ENCODE assay signal across 8 cellular contexts in the genomic region with DNA sequence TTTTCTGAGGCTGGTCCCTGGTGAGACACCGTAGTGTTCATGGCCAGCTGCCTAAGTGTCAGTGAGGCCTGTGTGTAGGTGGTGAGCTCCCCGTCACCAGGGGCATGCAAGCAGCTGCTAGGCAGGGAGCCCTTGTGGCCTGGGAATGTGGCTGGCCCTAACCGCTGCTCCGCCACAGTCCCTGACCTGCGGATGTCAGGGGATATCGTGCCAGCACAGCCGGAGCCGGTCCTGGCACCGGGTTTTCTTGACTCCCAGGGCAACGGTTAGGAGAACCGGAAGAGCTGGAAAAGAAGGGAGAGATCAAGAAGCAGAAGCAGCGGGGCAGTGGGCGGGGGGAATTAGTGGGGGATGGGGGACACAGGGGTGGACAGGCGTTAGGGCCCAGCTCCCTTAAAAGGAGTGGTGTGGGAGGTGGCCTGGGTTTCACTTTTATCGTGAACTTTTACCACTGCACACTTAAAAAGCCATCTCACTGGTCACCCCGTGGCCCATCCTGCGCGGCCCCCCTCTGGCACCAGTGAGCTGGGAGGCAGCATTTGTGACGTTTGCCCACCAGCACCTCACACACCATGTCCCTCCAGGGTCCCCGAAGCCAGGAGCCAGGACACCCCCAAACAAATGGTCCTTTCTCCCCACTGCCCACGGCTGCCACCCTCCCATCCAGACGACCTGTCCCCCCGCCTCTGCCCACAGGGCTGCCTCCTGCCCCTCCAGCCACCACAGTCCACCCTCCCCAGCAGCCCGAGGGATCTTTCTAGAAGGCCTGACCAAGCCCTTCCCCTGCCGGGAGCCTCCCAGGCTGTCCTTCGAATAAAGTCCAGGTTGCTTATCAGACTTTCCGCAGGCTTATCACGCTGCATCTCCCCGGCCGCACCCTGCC. TPM values are rescaled to one million over a fixed set of nuclear protein-coding genes. Genes with fewer than 3 reads are reported as not detected.
DNase-seq lines count a peak whose midpoint lies in the region; TF ChIP-seq lines count a peak whose summit lies in the region.

No MANE protein-coding gene starts in this region.

- peak overlapping the region; percentile 21 for H2BK12ac ChIP-seq in trophoblast cell (ENCODE audit: low read length)

- no peaks in the 10 kb centered on the region for H3K9me3 Mint-ChIP-seq in activated CD4-positive, alpha-beta T cell treated with anti-CD3 and anti-CD28 coated beads, Interleukin-2, amount 10 ng/mL, durations not matched to agents 7 days and 5 days

- H3K4me3 Mint-ChIP-seq in activated CD4-positive, alpha-beta T cell treated with anti-CD3 and anti-CD28 coated beads, Interleukin-2, amount 10 ng/mL, durations not matched to agents 7 days and 5 days = no peak overlapping the region

- H2BK120ac ChIP-seq in trophoblast cell (ENCODE audit: insufficient read depth, low read length, poor library complexity) = peak overlapping the region; percentile 4

- H2BK5ac ChIP-seq in trophoblast cell (ENCODE audit: low read depth, low read length, poor library complexity) = peak overlapping the region; percentile 4

- peak overlapping the region; percentile 44 for H4K8ac ChIP-seq in trophoblast cell (ENCODE audit: low read depth, low read length)

- no peak overlapping the region for H3K4ac ChIP-seq in trophoblast cell (ENCODE audit: low read depth, low read length)

- H3K14ac ChIP-seq in trophoblast cell (ENCODE audit: low read length) = no peak overlapping the region

- H3K27me3 Mint-ChIP-seq in activated CD4-positive, alpha-beta T cell treated with anti-CD3 and anti-CD28 coated beads, Interleukin-2, amount 10 ng/mL, durations not matched to agents 7 days and 5 days = no peaks in the 10 kb centered on the region

- H2AFZ ChIP-seq in trophoblast cell (ENCODE audit: insufficient read depth, low read length, poor library complexity) = no peak overlapping the region

- CTCF ChIA-PET in activated CD4-positive, alpha-beta T cell treated with anti-CD3 and anti-CD28 coated beads, Interleukin-2, amount 10 ng/mL, durations not matched to agents 7 days and 5 days (lab: Charles Lee) = interaction anchor here (1.4 kb wide), 1 partner anchor 13 kb away, joined by 7 read pairs; no protein-coding TSS in a partner anchor

- H3K36me3 ChIP-seq in trophoblast cell (ENCODE audit: control insufficient read depth in 1 of 2, insufficient read depth in 2 of 2, low read length in 2 of 2) = no peaks in the 10 kb centered on the region

- no peak overlapping the region for H3K18ac ChIP-seq in trophoblast cell (ENCODE audit: low read length)

- H3K9me3 ChIP-seq in trophoblast cell (ENCODE audit: insufficient read depth, low read depth, low read length) = peaks cover 2% of the 10 kb centered on the region

- H3K27ac ChIP-seq in trophoblast cell (ENCODE audit: low read depth, low read length) = no peak overlapping the region

- H3K27ac Mint-ChIP-seq in activated CD4-positive, alpha-beta T cell treated with anti-CD3 and anti-CD28 coated beads, Interleukin-2, amount 10 ng/mL, durations not matched to agents 7 days and 5 days = no peak overlapping the region

- peak overlapping the region; percentile 6 for H2AK5ac ChIP-seq in trophoblast cell (ENCODE audit: low read length)

- H3K4me3 ChIP-seq in fibroblast of the aortic adventitia (ENCODE audit: low read depth, low read length) = peak overlapping the region; percentile 58
- H3K4me3 ChIP-seq in trophoblast cell (ENCODE audit: low read depth, low read length) = no peak overlapping the region

- no peaks in the 10 kb centered on the region for H3K27me3 ChIP-seq in trophoblast cell (ENCODE audit: insufficient read depth, low read length)

- H4K12ac ChIP-seq in trophoblast cell (ENCODE audit: low read depth, low read length) = no peak overlapping the region

- TF ChIP-seq CTCF in fibroblast of the aortic adventitia (IDR thresholded peaks at IDR 0.05; ENCODE audit: insufficient read depth, low read length) = no peak

- no peaks in the 10 kb centered on the region for H3K36me3 Mint-ChIP-seq in activated CD4-positive, alpha-beta T cell treated with anti-CD3 and anti-CD28 coated beads, Interleukin-2, amount 10 ng/mL, durations not matched to agents 7 days and 5 days (ENCODE audit: low read depth)

- no peak overlapping the region for H3K9ac ChIP-seq in trophoblast cell (ENCODE audit: low read length)

- DNase-seq in GF-D8 (lab: John Stamatoyannopoulos, UW) = peak; percentile 5
- peak; percentile 32 to 39 for DNase-seq in SHP77 (lab: John Stamatoyannopoulos, UW)
- DNase-seq in fibroblast of the aortic adventitia (ENCODE audit: low read depth) = peak; percentile 58
- DNase-seq in trophoblast cell = peak in 1 of 2 donors; percentile 33
- DNase-seq in activated CD4-positive, alpha-beta T cell treated with anti-CD3 and anti-CD28 coated beads, Interleukin-2, amount 10 ng/mL, durations not matched to agents 7 days and 5 days = no peak
- no peak for DNase-seq in activated T-cell treated with anti-CD3 and anti-CD28 coated beads for 4 hours
- DNase-seq in kidney glomerular epithelial cell (lab: John Stamatoyannopoulos, UW) = no peak
- no peak for DNase-seq in HPDE6-E6E7 (ENCODE audit: extremely low spot score)

- peaks cover 17% of the 10 kb centered on the region for H3K4me1 Mint-ChIP-seq in activated CD4-positive, alpha-beta T cell treated with anti-CD3 and anti-CD28 coated beads, Interleukin-2, amount 10 ng/mL, durations not matched to agents 7 days and 5 days

- WGBS in trophoblast cell (ENCODE audit: extremely low coverage, insufficient coverage, insufficient read length) = no CpG with 5 or more reads among the region's 30 CpGs

- H3K79me1 ChIP-seq in trophoblast cell (ENCODE audit: low read length) = peaks cover 14% of the 10 kb centered on the region

- no peak overlapping the region for H3K4me2 ChIP-seq in trophoblast cell (ENCODE audit: low read length)

- POLR2A ChIA-PET in activated CD4-positive, alpha-beta T cell treated with anti-CD3 and anti-CD28 coated beads, Interleukin-2, amount 10 ng/mL, durations not matched to agents 7 days and 5 days (lab: Charles Lee) = no interaction called here

- H4K91ac ChIP-seq in trophoblast cell (ENCODE audit: low read depth, low read length) = peak overlapping the region; percentile 16

- peaks cover 6% of the 10 kb centered on the region for H3K79me2 ChIP-seq in trophoblast cell (ENCODE audit: control insufficient read depth, insufficient read depth, low read length, poor library complexity)

- H3K23ac ChIP-seq in trophoblast cell (ENCODE audit: low read length) = no peak overlapping the region

- peaks cover 22 to 34% of the 10 kb centered on the region in 2 experiments for H3K4me1 ChIP-seq in trophoblast cell (ENCODE audit: control insufficient read depth in 1 of 2, insufficient read depth in 2 of 2, low read length in 2 of 2)

RNA-seq across cellular contexts. Expression of a gene that starts 1.7 kb away (rescaled TPM):
- total RNA-seq in fibroblast of the aortic adventitia (ENCODE audit: low replicate concordance) = 21.5 and 28.9 TPM in 2 replicates
- 150 and 168 TPM in 2 replicates for polyA plus RNA-seq in trophoblast cell (2013)
- 1 to 10 TPM; 2.1 to 2.7 TPM for total RNA-seq in activated CD4-positive, alpha-beta T cell treated with anti-CD3 and anti-CD28 coated beads, Interleukin-2, amount 10 ng/mL, durations not matched to agents 7 days and 5 days

RNA-seq across cellular contexts. Expression of a gene that starts 43.2 kb away (rescaled TPM):
- total RNA-seq in fibroblast of the aortic adventitia (ENCODE audit: low replicate concordance) = 44.2 and 53.1 TPM in 2 replicates
- polyA plus RNA-seq in trophoblast cell (2013) = 35.4 and 39.0 TPM in 2 replicates
- total RNA-seq in activated CD4-positive, alpha-beta T cell treated with anti-CD3 and anti-CD28 coated beads, Interleukin-2, amount 10 ng/mL, durations not matched to agents 7 days and 5 days = 100 to 1,000 TPM in 1 of 2 experiments, 10 to 100 TPM in 1; 90.6 to 104 TPM

Comparison
In these comparisons a context has a peak if more than half of its experiments do, and no peak if none do; other contexts are left out.
1. DNase-seq: peak in GF-D8 (single experiment), SHP77 (2 of 2) and fibroblast of the aortic adventitia (single experiment); none in activated CD4-positive, alpha-beta T cell treated with anti-CD3 and anti-CD28 coated beads, Interleukin-2, amount 10 ng/mL, durations not matched to agents 7 days and 5 days (single experiment), activated T-cell treated with anti-CD3 and anti-CD28 coated beads for 4 hours (single experiment), kidney glomerular epithelial cell (single experiment) and HPDE6-E6E7 (single experiment).